In genomic region chr1:153646672-153647374, GRCh38 we compare ENCODE assay signal across 11 cellular contexts. TPM values are rescaled to one million over a fixed set of nuclear protein-coding genes. Genes with fewer than 3 reads are reported as not detected.
DNase-seq lines count a peak whose midpoint lies in the region; ATAC-seq and TF ChIP-seq lines count a peak whose summit lies in the region.
"Had no signal": no experiment of that assay in that cellular context is flagged by ENCODE, and none has a peak within 500 bp of the region (broad histone marks: within the 10 kb centered on the region; RNA-seq: fewer than 3 reads in every experiment).

No MANE protein-coding gene starts in this region.

- H4K20me1 ChIP-seq in GM23248 (ENCODE audit: insufficient read depth): no peaks in the 10 kb centered on the region

- ATAC-seq in psoas muscle (peak in 1 of 4 donors; percentile 0), HG02840 (IDR thresholded peaks at IDR 0.05; ENCODE audit: low FRiP score, unreplicated experiment) (no peak)

- no peaks in the 10 kb centered on the region for H3K9me3 ChIP-seq in SK-N-MC (ENCODE audit: low read depth, low read length)
- H3K9me3 ChIP-seq in psoas muscle: no peaks in the 10 kb centered on the region
- no peaks in the 10 kb centered on the region for H3K9me3 ChIP-seq in GM23248 (ENCODE audit: low read depth)
- H3K9me3 ChIP-seq: colonic mucosa had no signal

- in situ Hi-C loops in GM23248 (cut with MboI): no loop called here

- H3K9me2 ChIP-seq in GM23248 (ENCODE audit: insufficient read depth): no peaks in the 10 kb centered on the region

- H3K4me3 ChIP-seq in SK-N-MC (no peak overlapping the region), psoas muscle (no peak overlapping the region), GM23248 (no peak overlapping the region)
- H3K4me3 ChIP-seq: colonic mucosa had no signal

- intact Hi-C loops in psoas muscle (cut with DNase I): no loop called here

- H3K27ac ChIP-seq in SK-N-MC (peak overlapping the region; percentile 14; the same call in 1 of the 2 replicates), psoas muscle (peak overlapping the region; percentile 43), GM23248 (no peak overlapping the region)
- H3K27ac ChIP-seq: colonic mucosa had no signal

- peak; percentile 62 for DNase-seq in NCI-H82 (lab: John Stamatoyannopoulos, UW)
- no peak for DNase-seq in NCI-H82 treated with DMSO at 0.1 percent for 48 hours (lab: John Stamatoyannopoulos, UW; ENCODE audit: unreplicated experiment)
- DNase-seq in SK-N-MC (ENCODE audit: low read depth, low spot score): no peak
- peak; percentile 52 for DNase-seq in fibroblast of gingiva (ENCODE audit: low read depth)
- DNase-seq in psoas muscle: no peak
- no peak for DNase-seq in GM23248
- no peak for DNase-seq in epidermal melanocyte (ENCODE audit: insufficient read length, low spot score)
- DNase-seq: colonic mucosa, NCI-H1048 had no signal

- H3K27me3 ChIP-seq in psoas muscle (ENCODE audit: insufficient read depth in 3 of 3, low read length in 2 of 3): no peaks in the 10 kb centered on the region
- no peaks in the 10 kb centered on the region for H3K27me3 ChIP-seq in GM23248 (replicated peaks; ENCODE audit: insufficient read depth)
- H3K27me3 ChIP-seq: colonic mucosa had no signal

- H3K79me2 ChIP-seq in GM23248 (ENCODE audit: insufficient read depth): peaks cover 21% of the 10 kb centered on the region

- WGBS in psoas muscle, 3 donors: 68 to 84% (median 74%) methylated on average over 5 of the region's 5 CpGs
- 88 to 90% methylated on average over 5 of the region's 5 CpGs for WGBS in GM23248 (ENCODE audit: low coverage in 1 of 2, low lambda C conversion rate in 2 of 2, missing lambda C conversion rate in 2 of 2), 2 experiments

- H3K4me1 ChIP-seq in psoas muscle (peaks cover 55% of the 10 kb centered on the region), GM23248 (ENCODE audit: insufficient read depth) (no peaks in the 10 kb centered on the region)
- H3K4me1 ChIP-seq: colonic mucosa had no signal

- H3F3A ChIP-seq in GM23248 (ENCODE audit: insufficient read depth): peaks cover 33% of the 10 kb centered on the region

- H3K4me2 ChIP-seq in GM23248 (ENCODE audit: unreplicated experiment): no peak overlapping the region

- TF ChIP-seq CTCF in psoas muscle (IDR thresholded peaks at IDR 0.05): no peak

- H3K36me3 ChIP-seq in SK-N-MC (ENCODE audit: insufficient read depth, low read length): peaks cover 48% of the 10 kb centered on the region
- peaks cover 17 to 50% of the 10 kb centered on the region in 2 donors for H3K36me3 ChIP-seq in psoas muscle (ENCODE audit: insufficient read depth in 1 of 2, low read depth in 1 of 2)
- H3K36me3 ChIP-seq in GM23248 (ENCODE audit: low read depth): peaks cover 44% of the 10 kb centered on the region

- H2AFZ ChIP-seq in GM23248: no peak overlapping the region

- H3K9ac ChIP-seq in SK-N-MC (ENCODE audit: insufficient read length) (no peak overlapping the region), GM23248 (no peak overlapping the region)

RNA-seq across cellular contexts. Expression of gene SNAPIN, which starts 11.7 kb away (rescaled TPM):
- total RNA-seq in psoas muscle: 10 to 100 TPM; 53.9 to 72.0 (median 58.5) TPM
- 100 to 1,000 TPM in 1 of 3 donors, 10 to 100 TPM in 2; 51.7 to 102 (median 60.4) TPM for polyA plus RNA-seq in psoas muscle
- total RNA-seq in GM23248 (2014; rRNA removed; shearing (Covaris generic)): 50.2 and 70.5 TPM in 2 replicates
- polyA plus RNA-seq in GM23248 (2016; fragmentation: Nextera tagmentation; extraction: Ambion mirVana): 82.1 and 83.8 TPM in 2 replicates

RNA-seq across cellular contexts. Expression of gene CHTOP, which starts 13.0 kb away (rescaled TPM):
- 10 to 100 TPM; 71.1 to 87.7 (median 80.2) TPM for total RNA-seq in psoas muscle
- polyA plus RNA-seq in psoas muscle (100 to 1,000 TPM in 2 of 3 donors, 10 to 100 TPM in 1; 88.3 to 122 (median 111) TPM), GM23248 (2016; fragmentation: Nextera tagmentation; extraction: Ambion mirVana) (42.2 and 44.2 TPM in 2 replicates)
- 26.9 and 37.8 TPM in 2 replicates for total RNA-seq in GM23248 (2014; rRNA removed; shearing (Covaris generic))

RNA-seq across cellular contexts. Expression of gene S100A1, which starts 18.6 kb away (rescaled TPM):
- total RNA-seq in psoas muscle: 1,000 to 10,000 TPM in 3 of 4 donors, 100 to 1,000 TPM in 1; 785 to 1,205 (median 1,028) TPM
- polyA plus RNA-seq in psoas muscle: 1,000 to 10,000 TPM in 1 of 3 donors, 100 to 1,000 TPM in 2; 370 to 1,423 (median 918) TPM
- total RNA-seq in GM23248 (2014; rRNA removed; shearing (Covaris generic)): not detected in 2 replicates
- polyA plus RNA-seq in GM23248 (2016; fragmentation: Nextera tagmentation; extraction: Ambion mirVana): 0.30 TPM in 1 of 2 replicates, not detected in the other
- total RNA-seq: OCI-LY7 had no signal

RNA-seq across cellular contexts. Expression of gene S100A13, which starts 19.5 kb away (rescaled TPM):
- total RNA-seq in psoas muscle: 100 to 1,000 TPM in 2 of 4 donors, 10 to 100 TPM in 2; 72.4 to 199 (median 106) TPM
- 100 to 1,000 TPM in 2 of 3 donors, 10 to 100 TPM in 1; 79.6 to 159 (median 133) TPM for polyA plus RNA-seq in psoas muscle
- 127 and 159 TPM in 2 replicates for total RNA-seq in GM23248 (2014; rRNA removed; shearing (Covaris generic))
- 540 and 552 TPM in 2 replicates for polyA plus RNA-seq in GM23248 (2016; fragmentation: Nextera tagmentation; extraction: Ambion mirVana)

RNA-seq across cellular contexts. Expression of gene ILF2, which starts 24.0 kb away (rescaled TPM):
- total RNA-seq in psoas muscle: 100 to 1,000 TPM in 1 of 4 donors, 10 to 100 TPM in 3; 71.7 to 102 (median 98.2) TPM
- polyA plus RNA-seq in psoas muscle: 100 to 1,000 TPM in 2 of 3 donors, 10 to 100 TPM in 1; 82.4 to 158 (median 142) TPM
- 176 and 180 TPM in 2 replicates for total RNA-seq in GM23248 (2014; rRNA removed; shearing (Covaris generic))
- polyA plus RNA-seq in GM23248 (2016; fragmentation: Nextera tagmentation; extraction: Ambion mirVana): 174 and 178 TPM in 2 replicates

Comparison
In these comparisons a context has a peak if more than half of its experiments do, and no peak if none do; other contexts are left out.
1. DNase-seq: peak in NCI-H82 (single experiment) and fibroblast of gingiva (single experiment); none in NCI-H82 treated with DMSO at 0.1 percent for 48 hours (single experiment), SK-N-MC (single experiment), psoas muscle (0 of 2), GM23248 (single experiment) and epidermal melanocyte (single experiment).
2. RNA of gene S100A1, which starts 18.6 kb away (total RNA-seq): 785 to 1,205 TPM in psoas muscle; not detected in GM23248; every median in the first group is over 100 times any median in the second.